3 cellular contexts compared by ENCODE assay signal in genomic region chr13:98176777-98177608, GRCh38.
TF ChIP-seq lines count a peak whose summit lies in the region.

TSS of gene RNF113B (minus strand) at chr13:98177269. CDS start at chr13:98177236, 33 bp downstream.

TF ChIP-seq in IMR-90, 13 proteins besides CTCF, POLR2A, EP300 and RAD21:
- TF ChIP-seq MAFK (IDR thresholded peaks at IDR 0.05; ENCODE audit: low read depth, low read length), result peak; percentile 91
- no peak for TF ChIP-seq FOS (IDR thresholded peaks at IDR 0.05; ENCODE audit: low read depth, low read length)

TF ChIP-seq in K562, 482 proteins besides CTCF, POLR2A, EP300 and RAD21 (continues in another document):
- TF ChIP-seq USF2 (CRISPR knock-in tag; IDR thresholded peaks at IDR 0.05) (peak; percentile 15; the same call in 1 of the 2 replicates), FUS (optimal IDR thresholded peaks at IDR 0.05; ENCODE audit: low read depth, low read length) (no peak), HNRNPL (IDR thresholded peaks at IDR 0.05; ENCODE audit: low read depth, low read length) (no peak), ZC3H8 (IDR thresholded peaks at IDR 0.05) (no peak), FOXJ2 (tag; IDR thresholded peaks at IDR 0.05) (no peak), MAX (CRISPR knock-in tag; IDR thresholded peaks at IDR 0.05) (no peak), E2F6 (IDR thresholded peaks at IDR 0.05; ENCODE audit: borderline replicate concordance in 1 of 2, extremely low read depth in 1 of 2, insufficient read depth in 1 of 2, insufficient read length in 1 of 2, low read depth in 1 of 2, low read length in 1 of 2, poor library complexity in 1 of 2, severe bottlenecking in 1 of 2) (peak in 1 of 2 experiments; percentile 27), NELFE (IDR thresholded peaks at IDR 0.05; ENCODE audit: insufficient read depth, insufficient read length) (no peak), MGA (IDR thresholded peaks at IDR 0.05) (0 out of 2 replicates have a peak, but pooled peaks have one; percentile 12)

TF ChIP-seq in HEK293T, 16 proteins besides CTCF, POLR2A, EP300 and RAD21:
- TF ChIP-seq FOXM1 (IDR thresholded peaks at IDR 0.05; ENCODE audit: borderline replicate concordance), result no peak
- no peak for TF ChIP-seq L3MBTL2 (conservative IDR thresholded peaks at IDR 0.05)
- TF ChIP-seq FOXK2 (IDR thresholded peaks at IDR 0.05), result no peak
- no peak for TF ChIP-seq FOXA1 (IDR thresholded peaks at IDR 0.05)
- no peak for TF ChIP-seq CTBP1 (IDR thresholded peaks at IDR 0.05; ENCODE audit: borderline replicate concordance)
- no peak for TF ChIP-seq NFRKB (IDR thresholded peaks at IDR 0.05)
- TF ChIP-seq TARDBP (IDR thresholded peaks at IDR 0.05), result no peak
- TF ChIP-seq HDGF (IDR thresholded peaks at IDR 0.05; ENCODE audit: borderline replicate concordance), result no peak
- no peak for TF ChIP-seq PKNOX1 (IDR thresholded peaks at IDR 0.05)
- no peak for TF ChIP-seq SP1 (IDR thresholded peaks at IDR 0.05)
